9 cellular contexts compared by ENCODE assay signal in the genomic region with DNA sequence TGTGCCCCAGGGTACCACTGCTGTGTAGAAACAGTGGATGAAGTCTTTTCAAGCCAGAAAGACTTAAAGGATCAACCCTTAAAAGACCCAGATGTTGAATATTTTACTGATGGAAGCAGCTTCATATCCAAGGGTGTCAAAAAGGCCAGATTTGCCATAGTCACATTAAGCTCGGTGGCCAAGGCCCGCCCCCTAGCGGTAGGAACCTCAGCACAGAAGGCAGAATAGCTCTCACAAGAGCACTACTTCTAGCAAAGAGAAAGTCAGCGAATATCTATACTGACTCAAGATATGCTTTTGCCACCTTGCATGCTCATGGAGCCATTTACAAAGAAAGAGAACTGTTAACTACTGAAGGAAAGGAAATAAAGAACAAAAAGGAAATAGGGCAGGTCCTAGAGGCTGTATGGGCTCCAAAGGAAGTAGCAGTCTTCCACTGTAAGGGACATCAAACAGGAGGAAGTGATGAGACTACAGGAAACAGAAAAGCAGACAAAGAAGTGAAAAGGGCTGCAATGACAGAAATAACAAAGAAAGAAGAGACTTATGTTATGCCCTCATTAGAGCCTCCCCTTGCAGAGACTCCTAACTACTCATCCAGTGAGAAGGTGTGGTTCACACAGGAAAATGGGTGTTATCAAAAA.
DNase-seq lines count a peak whose midpoint lies in the region; ATAC-seq, FAIRE-seq and TF ChIP-seq lines count a peak whose summit lies in the region.
"Had no signal": no experiment of that assay in that cellular context is flagged by ENCODE, and none has a peak within 500 bp of the region (broad histone marks: within the 10 kb centered on the region; RNA-seq: fewer than 3 reads in every experiment).

No MANE protein-coding gene starts in this region.

- H3K27me3 ChIP-seq in IMR-90 (ENCODE audit: control insufficient read depth, insufficient read depth, low read length) (no peaks in the 10 kb centered on the region), small intestine (ENCODE audit: control insufficient read depth in 2 of 2, insufficient read depth in 2 of 2, low read length in 2 of 2) (no peaks in the 10 kb centered on the region)
- H3K27me3 ChIP-seq: cardiac muscle cell had no signal

- no peak overlapping the region for H3K4me2 ChIP-seq in IMR-90 (ENCODE audit: low read depth, low read length)

- H3K9ac ChIP-seq in IMR-90 (ENCODE audit: low read depth, low read length) = no peak overlapping the region

- no peaks in the 10 kb centered on the region for H4K20me1 ChIP-seq in IMR-90 (ENCODE audit: insufficient read depth, low read length)

- TF ChIP-seq CTCF in IMR-90 (conservative IDR thresholded peaks at IDR 0.05; ENCODE audit: low read depth, low read length) (peak; percentile 49), fibroblast of the aortic adventitia (IDR thresholded peaks at IDR 0.05; ENCODE audit: insufficient read depth, low read length) (peak; percentile 28)

- 60% methylated on average over 2 of the region's 4 CpGs; no CpG with 5 or more reads in 1 of the 2 experiments for WGBS in IMR-90 (ENCODE audit: extremely low coverage in 2 of 2, insufficient read length in 1 of 2), 2 experiments
- WGBS in small intestine, 3 donors = 20 to 42% (median 42%) methylated on average over 4 of the region's 4 CpGs

- POLR2A ChIA-PET in IMR-90 (lab: Charles Lee; ENCODE audit: unreplicated experiment) = interaction anchor here (0.5 kb wide), 1 partner anchor 25 kb away, joined by 3 read pairs; no protein-coding TSS in a partner anchor

- no peak overlapping the region for H3K4ac ChIP-seq in IMR-90 (ENCODE audit: low read depth, low read length)

- H2AK9ac ChIP-seq in IMR-90 (replicated peaks; ENCODE audit: low read depth, low read length, poor library complexity) = no peak overlapping the region

- no peak overlapping the region for H3K14ac ChIP-seq in IMR-90 (replicated peaks; ENCODE audit: low read depth, low read length)

- H3K23ac ChIP-seq in IMR-90 (ENCODE audit: low read depth, low read length) = no peak overlapping the region

- no peaks in the 10 kb centered on the region for H3K9me1 ChIP-seq in IMR-90 (ENCODE audit: insufficient read depth, low read length)

- TF ChIP-seq RAD21 in IMR-90 (IDR thresholded peaks at IDR 0.05; ENCODE audit: low read length) = peak; percentile 52

- H3K4me1 ChIP-seq in IMR-90 (ENCODE audit: control insufficient read depth, insufficient read depth, low read length) (no peaks in the 10 kb centered on the region), small intestine (ENCODE audit: control insufficient read depth in 2 of 2, insufficient read depth in 1 of 2, low read depth in 1 of 2, low read length in 1 of 2) (no peaks in the 10 kb centered on the region)

- no peak overlapping the region for H3K4me3 ChIP-seq in IMR-90 (ENCODE audit: insufficient read depth, low read depth, low read length)
- H3K4me3 ChIP-seq in fibroblast of the aortic adventitia (ENCODE audit: low read depth, low read length) = no peak overlapping the region
- H3K4me3 ChIP-seq in small intestine (ENCODE audit: low read depth in 1 of 2, low read length in 2 of 2) = no peak overlapping the region
- H3K4me3 ChIP-seq: cardiac muscle cell had no signal

- no peak overlapping the region for H2BK20ac ChIP-seq in IMR-90 (ENCODE audit: low read depth, low read length)

- H4K8ac ChIP-seq in IMR-90 (ENCODE audit: low read depth in 2 of 2, low read length in 2 of 2) = no peak overlapping the region

- in situ Hi-C loops in IMR-90 (cut with MboI; ENCODE audit: low sequenced_read_pairs) = no loop called here

- H2AFZ ChIP-seq in IMR-90 (replicated peaks; ENCODE audit: low read length, poor library complexity) = no peak overlapping the region

- H2BK15ac ChIP-seq in IMR-90 (ENCODE audit: low read depth, low read length) = no peak overlapping the region

- TF ChIP-seq POLR2A in IMR-90 (IDR thresholded peaks at IDR 0.05; ENCODE audit: low read depth, low read length) = no peak

- H2AK5ac ChIP-seq in IMR-90 (ENCODE audit: low read depth, low read length) = no peak overlapping the region

- no peak overlapping the region for H3K56ac ChIP-seq in IMR-90 (ENCODE audit: extremely low read depth, insufficient read depth, low read length)

- FAIRE-seq in small intestine (lab: Jason Lieb, UNC) = no peak

- H2BK120ac ChIP-seq in IMR-90 (ENCODE audit: low read depth, low read length) = no peak overlapping the region

- no peak overlapping the region for H4K5ac ChIP-seq in IMR-90 (ENCODE audit: low read depth, low read length)

- dilution Hi-C loops in IMR-90 (cut with HindIII; ENCODE audit: low sequenced_read_pairs, unreplicated experiment) = no loop called here

- no peak overlapping the region for H2BK5ac ChIP-seq in IMR-90 (ENCODE audit: low read depth, low read length, poor library complexity, severe bottlenecking)

- no peak overlapping the region for H4K91ac ChIP-seq in IMR-90 (ENCODE audit: insufficient read depth, low read depth, low read length)

- intact Hi-C loops in IMR-90 (cut with micrococcal nuclease) = no loop called here

- H3K9me3 ChIP-seq in IMR-90 (ENCODE audit: control insufficient read depth, insufficient read depth, low read length) = 0 out of 2 replicates have a peak, but pooled peaks cover 3% of the 10 kb centered on the region
- no peaks in the 10 kb centered on the region for H3K9me3 ChIP-seq in small intestine (ENCODE audit: control insufficient read depth, low read depth)

- BruUV-seq in IMR-90 (replicated peaks; lab: Mats Ljungman, UMichigan) = no TSS peak

- peak; percentile 40 for ATAC-seq in GM21360 (IDR thresholded peaks at IDR 0.05; ENCODE audit: unreplicated experiment)
- peak; percentile 37; the same call in 1 of the 2 replicates for ATAC-seq in IMR-90 (ENCODE audit: low read depth)

- no peak overlapping the region for H3K18ac ChIP-seq in IMR-90 (ENCODE audit: low read depth, low read length)

- DNase-seq in NCI-H146 (lab: John Stamatoyannopoulos, UW) = peak; percentile 0
- DNase-seq in NCI-H146 treated with DMSO at 0.1 percent for 48 hours (lab: John Stamatoyannopoulos, UW; ENCODE audit: unreplicated experiment) = no peak
- DNase-seq in IMR-90 = peak; percentile 8
- DNase-seq in SW480 (ENCODE audit: low spot score) = peak; percentile 11
- no peak for DNase-seq in fibroblast of the aortic adventitia (ENCODE audit: low read depth)
- DNase-seq in small intestine = peak; percentile 51
- no peak for DNase-seq in retina

- CTCF ChIA-PET in IMR-90 (lab: Yijun Ruan, JAX) = interaction anchor here (1.4 kb wide), 1 partner anchor 9 kb away, joined by 4 read pairs; no protein-coding TSS in a partner anchor

- H3K36me3 ChIP-seq in IMR-90 (ENCODE audit: control insufficient read depth, insufficient read depth, low read length) (no peaks in the 10 kb centered on the region), small intestine (ENCODE audit: control insufficient read depth in 2 of 2, insufficient read depth in 2 of 2, low read length in 2 of 2) (no peaks in the 10 kb centered on the region)
- H3K36me3 ChIP-seq: cardiac muscle cell had no signal

- H3K27ac ChIP-seq in IMR-90 (ENCODE audit: insufficient read depth, low read length) = no peak overlapping the region
- no peak overlapping the region for H3K27ac ChIP-seq in small intestine (ENCODE audit: low read depth in 1 of 2, low read length in 1 of 2)
- H3K27ac ChIP-seq: cardiac muscle cell had no signal

- no peaks in the 10 kb centered on the region for H3K79me1 ChIP-seq in IMR-90 (ENCODE audit: low read depth in 1 of 2, low read length in 2 of 2)

TF ChIP-seq in IMR-90, 13 proteins besides CTCF, POLR2A, EP300 and RAD21:
- TF ChIP-seq FOS (IDR thresholded peaks at IDR 0.05; ENCODE audit: low read depth, low read length) = no peak
- no peak for TF ChIP-seq MAZ (IDR thresholded peaks at IDR 0.05; ENCODE audit: borderline replicate concordance, low read depth, low read length)
- no peak for TF ChIP-seq MAFK (IDR thresholded peaks at IDR 0.05; ENCODE audit: low read depth, low read length)
- peak; percentile 51 for TF ChIP-seq SMC3 (IDR thresholded peaks at IDR 0.05; ENCODE audit: low read depth, low read length)
- TF ChIP-seq NFE2L2 (IDR thresholded peaks at IDR 0.05; ENCODE audit: low read depth, low read length) = no peak
- TF ChIP-seq CEBPB (IDR thresholded peaks at IDR 0.05; ENCODE audit: low read depth, low read length) = no peak
- TF ChIP-seq, protein P1, sequence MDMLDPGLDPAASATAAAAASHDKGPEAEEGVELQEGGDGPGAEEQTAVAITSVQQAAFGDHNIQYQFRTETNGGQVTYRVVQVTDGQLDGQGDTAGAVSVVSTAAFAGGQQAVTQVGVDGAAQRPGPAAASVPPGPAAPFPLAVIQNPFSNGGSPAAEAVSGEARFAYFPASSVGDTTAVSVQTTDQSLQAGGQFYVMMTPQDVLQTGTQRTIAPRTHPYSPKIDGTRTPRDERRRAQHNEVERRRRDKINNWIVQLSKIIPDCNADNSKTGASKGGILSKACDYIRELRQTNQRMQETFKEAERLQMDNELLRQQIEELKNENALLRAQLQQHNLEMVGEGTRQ (IDR thresholded peaks at IDR 0.05; ENCODE audit: low read depth, low read length) = no peak
- no peak for TF ChIP-seq RCOR1 (IDR thresholded peaks at IDR 0.05; ENCODE audit: insufficient replicate concordance, low read length)

Comparison
In these comparisons a context has a peak if more than half of its experiments do, and no peak if none do; other contexts are left out.
1. DNase-seq: peak in NCI-H146 (single experiment), IMR-90 (single experiment), SW480 (single experiment) and small intestine (single experiment); none in NCI-H146 treated with DMSO at 0.1 percent for 48 hours (single experiment), fibroblast of the aortic adventitia (single experiment) and retina (single experiment).